1 cellular context compared by ENCODE assay signal in the genomic region with DNA sequence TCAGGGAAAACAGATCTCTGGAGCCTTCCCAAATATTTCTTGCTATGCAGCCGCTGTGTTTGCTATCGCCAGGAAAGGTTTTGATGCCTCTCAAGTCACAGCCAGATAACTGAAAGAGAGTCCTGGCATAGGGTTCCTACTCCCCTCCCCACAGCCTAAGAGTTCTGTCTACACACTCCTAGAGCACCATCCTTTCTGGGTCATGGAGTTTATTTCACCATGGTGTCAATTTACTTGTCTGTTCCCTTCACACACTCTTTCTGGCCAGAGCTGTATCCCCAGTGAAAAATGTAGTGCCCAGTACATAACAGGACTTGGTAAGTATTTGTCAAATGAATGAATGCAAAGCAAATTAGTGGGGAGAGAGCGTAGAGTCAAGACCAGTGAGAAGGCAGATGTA.
TF ChIP-seq lines count a peak whose summit lies in the region.

No MANE protein-coding gene starts in this region.

TF ChIP-seq in WTC11, 78 proteins besides CTCF, POLR2A, EP300 and RAD21 (continued from another document):
- TF ChIP-seq ZBTB21 (CRISPR knock-in tag; IDR thresholded peaks at IDR 0.05; ENCODE audit: borderline replicate concordance): no peak
- TF ChIP-seq, protein P1, sequence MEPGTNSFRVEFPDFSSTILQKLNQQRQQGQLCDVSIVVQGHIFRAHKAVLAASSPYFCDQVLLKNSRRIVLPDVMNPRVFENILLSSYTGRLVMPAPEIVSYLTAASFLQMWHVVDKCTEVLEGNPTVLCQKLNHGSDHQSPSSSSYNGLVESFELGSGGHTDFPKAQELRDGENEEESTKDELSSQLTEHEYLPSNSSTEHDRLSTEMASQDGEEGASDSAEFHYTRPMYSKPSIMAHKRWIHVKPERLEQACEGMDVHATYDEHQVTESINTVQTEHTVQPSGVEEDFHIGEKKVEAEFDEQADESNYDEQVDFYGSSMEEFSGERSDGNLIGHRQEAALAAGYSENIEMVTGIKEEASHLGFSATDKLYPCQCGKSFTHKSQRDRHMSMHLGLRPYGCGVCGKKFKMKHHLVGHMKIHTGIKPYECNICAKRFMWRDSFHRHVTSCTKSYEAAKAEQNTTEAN (CRISPR knock-in tag; IDR thresholded peaks at IDR 0.05): no peak
- no peak for TF ChIP-seq ATF6 (CRISPR knock-in tag; IDR thresholded peaks at IDR 0.05)
- TF ChIP-seq, protein P2, sequence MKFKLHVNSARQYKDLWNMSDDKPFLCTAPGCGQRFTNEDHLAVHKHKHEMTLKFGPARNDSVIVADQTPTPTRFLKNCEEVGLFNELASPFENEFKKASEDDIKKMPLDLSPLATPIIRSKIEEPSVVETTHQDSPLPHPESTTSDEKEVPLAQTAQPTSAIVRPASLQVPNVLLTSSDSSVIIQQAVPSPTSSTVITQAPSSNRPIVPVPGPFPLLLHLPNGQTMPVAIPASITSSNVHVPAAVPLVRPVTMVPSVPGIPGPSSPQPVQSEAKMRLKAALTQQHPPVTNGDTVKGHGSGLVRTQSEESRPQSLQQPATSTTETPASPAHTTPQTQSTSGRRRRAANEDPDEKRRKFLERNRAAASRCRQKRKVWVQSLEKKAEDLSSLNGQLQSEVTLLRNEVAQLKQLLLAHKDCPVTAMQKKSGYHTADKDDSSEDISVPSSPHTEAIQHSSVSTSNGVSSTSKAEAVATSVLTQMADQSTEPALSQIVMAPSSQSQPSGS (CRISPR knock-in tag; IDR thresholded peaks at IDR 0.05; ENCODE audit: borderline replicate concordance, low read depth): no peak
- no peak for TF ChIP-seq NR2C2 (CRISPR knock-in tag; IDR thresholded peaks at IDR 0.05)
- no peak for TF ChIP-seq SP1 (CRISPR knock-in tag; conservative IDR thresholded peaks at IDR 0.05)
- TF ChIP-seq USF1 (CRISPR knock-in tag; IDR thresholded peaks at IDR 0.05): no peak
- TF ChIP-seq, protein P3, sequence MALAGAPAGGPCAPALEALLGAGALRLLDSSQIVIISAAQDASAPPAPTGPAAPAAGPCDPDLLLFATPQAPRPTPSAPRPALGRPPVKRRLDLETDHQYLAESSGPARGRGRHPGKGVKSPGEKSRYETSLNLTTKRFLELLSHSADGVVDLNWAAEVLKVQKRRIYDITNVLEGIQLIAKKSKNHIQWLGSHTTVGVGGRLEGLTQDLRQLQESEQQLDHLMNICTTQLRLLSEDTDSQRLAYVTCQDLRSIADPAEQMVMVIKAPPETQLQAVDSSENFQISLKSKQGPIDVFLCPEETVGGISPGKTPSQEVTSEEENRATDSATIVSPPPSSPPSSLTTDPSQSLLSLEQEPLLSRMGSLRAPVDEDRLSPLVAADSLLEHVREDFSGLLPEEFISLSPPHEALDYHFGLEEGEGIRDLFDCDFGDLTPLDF (CRISPR knock-in tag; IDR thresholded peaks at IDR 0.05): no peak
TF ChIP-seq in WTC11: peak in this region for 0.
